ENCODE assay signal across 18 cellular contexts in the genomic region with DNA sequence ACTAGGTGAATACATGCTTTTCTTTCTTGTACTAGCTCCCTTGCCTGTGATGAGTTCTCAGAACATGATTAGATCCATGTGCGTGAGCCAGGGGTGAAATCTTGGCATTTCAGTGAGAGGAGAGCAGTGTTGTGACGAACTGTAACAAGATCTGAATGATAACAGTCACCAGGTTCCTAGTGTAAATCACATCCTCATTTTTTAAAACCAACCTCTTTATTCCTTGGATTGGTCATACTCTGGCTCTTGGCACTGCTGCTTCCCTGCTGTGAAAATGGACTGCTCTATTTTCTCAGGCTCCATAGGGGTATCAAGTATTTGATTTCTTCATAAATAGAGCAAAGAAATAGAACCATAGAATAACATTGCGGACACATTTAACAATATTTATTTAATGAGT.
DNase-seq lines count a peak whose midpoint lies in the region; ATAC-seq and TF ChIP-seq lines count a peak whose summit lies in the region.
"Had no signal": no experiment of that assay in that cellular context is flagged by ENCODE, and none has a peak within 500 bp of the region (broad histone marks: within the 10 kb centered on the region; RNA-seq: fewer than 3 reads in every experiment).

No MANE protein-coding gene starts in this region.

- CTCF ChIA-PET in PC-9 (lab: Charles Lee), result no interaction called here

- H3K36me3 ChIP-seq in PC-9 (ENCODE audit: low read depth), result no peaks in the 10 kb centered on the region
- H3K36me3 ChIP-seq: ascending aorta, esophagus squamous epithelium, left lung, prostate gland, vagina had no signal

- H3K4me2 ChIP-seq in PC-9, result no peak overlapping the region

- no peak for ATAC-seq in GM18511 (IDR thresholded peaks at IDR 0.05; ENCODE audit: unreplicated experiment)
- ATAC-seq: K562, left lung had no signal

- H3K4me1 ChIP-seq in PC-9 (replicated peaks; ENCODE audit: insufficient read depth), result no peaks in the 10 kb centered on the region
- H3K4me1 ChIP-seq: ascending aorta, esophagus squamous epithelium, left lung, prostate gland, vagina had no signal

- TF ChIP-seq CTCF in AG10803 (conservative IDR thresholded peaks at IDR 0.05; ENCODE audit: low read length) (no peak), HFF-Myc (IDR thresholded peaks at IDR 0.05; ENCODE audit: low read depth, low read length, missing control alignments) (no peak), astrocyte of the cerebellum (IDR thresholded peaks at IDR 0.05; ENCODE audit: low read depth, low read length, missing control alignments) (no peak), PC-9 (conservative IDR thresholded peaks at IDR 0.05) (no peak)

- no TSS peak for BruUV-seq in PC-9 (replicated peaks; lab: Mats Ljungman, UMichigan)

- POLR2A ChIA-PET in PC-9 (lab: Charles Lee; ENCODE audit: unreplicated experiment), result no interaction called here

- H3K9me3 ChIP-seq in PC-9 (ENCODE audit: insufficient read depth, low read depth), result no peaks in the 10 kb centered on the region
- H3K9me3 ChIP-seq: ascending aorta, esophagus squamous epithelium, left lung, prostate gland, vagina had no signal

- H3K27ac ChIP-seq in PC-9, result no peak overlapping the region
- H3K27ac ChIP-seq: ascending aorta, esophagus squamous epithelium, left lung, prostate gland, vagina had no signal

- in situ Hi-C loops in astrocyte of the cerebellum (cut with HindIII; ENCODE audit: low sequenced_read_pairs), result no loop called here

- no peaks in the 10 kb centered on the region for H3K27me3 ChIP-seq in PC-9 (ENCODE audit: insufficient read depth, low read depth)
- H3K27me3 ChIP-seq: ascending aorta, esophagus squamous epithelium, left lung, vagina had no signal

- no peak overlapping the region for H2AFZ ChIP-seq in PC-9

- no peaks in the 10 kb centered on the region for H3K9me2 ChIP-seq in PC-9 (ENCODE audit: insufficient read depth)

- no peaks in the 10 kb centered on the region for H3F3A ChIP-seq in PC-9 (ENCODE audit: insufficient read depth, low read depth)

- H4K20me1 ChIP-seq in PC-9 (ENCODE audit: insufficient read depth), result no peaks in the 10 kb centered on the region

- intact Hi-C loops in PC-9 (cut with micrococcal nuclease; ENCODE audit: unreplicated experiment), result no loop called here

- H3K79me2 ChIP-seq in PC-9 (ENCODE audit: low read depth), result no peaks in the 10 kb centered on the region

- no peak overlapping the region for H3K4me3 ChIP-seq in AG10803 (ENCODE audit: low read length)
- H3K4me3 ChIP-seq in HFF-Myc (replicated peaks; ENCODE audit: low read depth, low read length), result no peak overlapping the region
- H3K4me3 ChIP-seq in astrocyte of the cerebellum (ENCODE audit: low read depth, low read length), result no peak overlapping the region
- no peak overlapping the region for H3K4me3 ChIP-seq in PC-9
- H3K4me3 ChIP-seq: ascending aorta, esophagus squamous epithelium, K562, left lung, prostate gland, vagina had no signal

- DNase-seq in AG10803 (ENCODE audit: low read depth) (peak; percentile 74), HFF-Myc (ENCODE audit: extremely low read depth, low read depth) (peak; percentile 47), astrocyte of the cerebellum (ENCODE audit: low read depth) (peak; percentile 90), left kidney (ENCODE audit: low read depth, low spot score) (peak; percentile 9), NAMALWA (ENCODE audit: low spot score) (no peak), PC-9 (no peak), GM19238 (ENCODE audit: insufficient read length, low spot score) (no peak)
- DNase-seq: activated B cell treated with CpG ODN at 0.5 μM for 24 hours, AML-193, esophagus squamous epithelium, left lung, NCI-H1436 treated with DMSO at 0.1 percent for 48 hours, T-helper 1 cell had no signal

Comparison
In these comparisons a context has a peak if more than half of its experiments do, and no peak if none do; other contexts are left out.
1. DNase-seq: peak in AG10803 (single experiment), HFF-Myc (single experiment), astrocyte of the cerebellum (single experiment) and left kidney (single experiment); none in NAMALWA (single experiment), PC-9 (0 of 2) and GM19238 (single experiment).